28 cellular contexts compared by ENCODE assay signal in the genomic region with DNA sequence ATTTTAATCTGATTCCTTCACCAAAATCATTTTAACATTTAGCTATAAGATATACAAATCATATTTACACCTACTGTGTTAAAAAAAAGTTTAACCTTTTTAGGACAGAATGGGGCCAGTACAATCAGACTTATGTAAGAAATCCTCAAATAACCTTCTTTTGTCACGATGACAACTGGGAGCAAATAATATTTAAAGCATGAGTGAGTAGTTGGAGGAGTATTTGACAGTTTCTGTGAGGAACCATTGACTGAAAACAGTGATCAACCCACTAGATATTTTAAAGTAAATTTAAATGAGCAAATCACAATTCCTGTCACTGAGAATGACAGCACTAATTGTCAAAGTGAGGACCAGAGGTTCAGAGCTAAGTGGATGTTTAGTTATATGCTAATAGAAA.
"Had no signal": no experiment of that assay in that cellular context is flagged by ENCODE, and none has a peak within 500 bp of the region (broad histone marks: within the 10 kb centered on the region; RNA-seq: fewer than 3 reads in every experiment).

No MANE protein-coding gene starts in this region.

- H3K27me3 Mint-ChIP-seq: dendritic cell treated with granulocyte-macrophage colony-stimulating factor and Interleukin-4, amounts not matched to agents 40 ng/mL and 50 ng/mL, for 4 days; effector memory CD8-positive, alpha-beta T cell had no signal

- ATAC-seq: effector memory CD8-positive, alpha-beta T cell; esophagus mucosa; foreskin keratinocyte; gastrocnemius medialis; gastroesophageal sphincter; heart left ventricle; heart right ventricle had no signal

- H3K36me3 ChIP-seq: colonic mucosa, esophagus muscularis mucosa, esophagus squamous epithelium, gastrocnemius medialis, gastroesophageal sphincter, heart left ventricle, heart right ventricle had no signal

- H3K4me1 ChIP-seq: colonic mucosa, esophagus muscularis mucosa, esophagus squamous epithelium, foreskin keratinocyte, gastrocnemius medialis, gastroesophageal sphincter, heart left ventricle, heart right ventricle had no signal

- H3K27ac ChIP-seq: colonic mucosa, coronary artery, dorsolateral prefrontal cortex, epithelial cell of prostate, esophagus muscularis mucosa, esophagus squamous epithelium, foreskin keratinocyte, gastrocnemius medialis, gastroesophageal sphincter, heart left ventricle, heart right ventricle had no signal

- DNase-seq: colonic mucosa; cortex of kidney; dermis blood vessel endothelial cell; dorsolateral prefrontal cortex; effector CD4-positive, alpha-beta T cell; effector CD8-positive, alpha-beta T cell; effector memory CD4-positive, alpha-beta T cell; effector memory CD8-positive, alpha-beta T cell; endodermal cell; erythroblast; esophagus squamous epithelium; foreskin fibroblast; foreskin keratinocyte; foreskin melanocyte; gastrocnemius medialis; glutamatergic neuron; head of caudate nucleus; heart left ventricle; heart right ventricle had no signal

- H3K4me3 Mint-ChIP-seq: dendritic cell treated with granulocyte-macrophage colony-stimulating factor and Interleukin-4, amounts not matched to agents 40 ng/mL and 50 ng/mL, for 4 days; effector memory CD8-positive, alpha-beta T cell; endodermal cell had no signal

- H3K9me3 ChIP-seq: colonic mucosa, esophagus muscularis mucosa, esophagus squamous epithelium, gastrocnemius medialis, gastroesophageal sphincter, heart left ventricle had no signal

- H3K27me3 ChIP-seq: colonic mucosa, dorsolateral prefrontal cortex, esophagus muscularis mucosa, esophagus squamous epithelium, foreskin keratinocyte, gastrocnemius medialis, gastroesophageal sphincter, heart left ventricle, heart right ventricle had no signal

- H3K27ac Mint-ChIP-seq: dendritic cell treated with granulocyte-macrophage colony-stimulating factor and Interleukin-4, amounts not matched to agents 40 ng/mL and 50 ng/mL, for 4 days; effector memory CD8-positive, alpha-beta T cell; endodermal cell had no signal

- FAIRE-seq: colon, endometrium, endothelial cell of umbilical vein had no signal

- H3K4me1 Mint-ChIP-seq: endodermal cell had no signal

- H3K9me3 Mint-ChIP-seq: endodermal cell had no signal

- H3K4me3 ChIP-seq: colonic mucosa, coronary artery, dorsolateral prefrontal cortex, esophagus muscularis mucosa, esophagus squamous epithelium, gastrocnemius medialis, gastroesophageal sphincter, heart left ventricle, heart right ventricle had no signal
